8 cellular contexts compared by ENCODE assay signal in genomic region chr10:34319197-34319846, GRCh38.
DNase-seq lines count a peak whose midpoint lies in the region; ATAC-seq and TF ChIP-seq lines count a peak whose summit lies in the region.

No MANE protein-coding gene starts in this region.

- ATAC-seq in lung (ENCODE audit: insufficient read depth, low FRiP score) (peak; percentile 80), GM19023 (IDR thresholded peaks at IDR 0.05; ENCODE audit: unreplicated experiment) (no peak), HG02852 (IDR thresholded peaks at IDR 0.05; ENCODE audit: unreplicated experiment) (no peak)

- no peaks in the 10 kb centered on the region for H3K27me3 ChIP-seq in lung (ENCODE audit: control insufficient read depth, insufficient read depth)

- no TSS peak for BruUV-seq in Calu3 (replicated peaks; lab: Mats Ljungman, UMichigan)

- CTCF ChIA-PET in Calu3 (lab: Charles Lee): interaction anchor here (1.0 kb wide), 1 partner anchor 319 kb away, joined by 3 read pairs; no protein-coding TSS in a partner anchor

- DNase-seq in Calu3 (peak; percentile 58), NCI-H1436 (lab: John Stamatoyannopoulos, UW) (peak; percentile 89), amniotic epithelial cell (ENCODE audit: low read depth) (peak; percentile 98), lung (ENCODE audit: low spot score) (peak; percentile 80)
- DNase-seq in activated CD4-positive, alpha-beta T cell treated with anti-CD3 and anti-CD28 coated beads, Interleukin-2, amount 50 U/mL, for 48 hours: no peak
- no peak for DNase-seq in stimulated activated CD4-positive, alpha-beta T cell treated with anti-CD3 and anti-CD28 coated beads, Interleukin-2, amount 100 ng/mL, for 48 hours

- H3K4me3 ChIP-seq in lung: no peak overlapping the region

- H3K4me1 Mint-ChIP-seq in Calu3 (ENCODE audit: low read depth, unreplicated experiment): peaks cover 33% of the 10 kb centered on the region

- peaks cover 8% of the 10 kb centered on the region for H3K36me3 Mint-ChIP-seq in Calu3 (ENCODE audit: insufficient read depth, unreplicated experiment)

- no peaks in the 10 kb centered on the region for H3K27me3 Mint-ChIP-seq in Calu3 (ENCODE audit: unreplicated experiment)

- peaks cover 3 to 5% of the 10 kb centered on the region in 2 donors for H3K36me3 ChIP-seq in lung (ENCODE audit: control insufficient read depth in 2 of 2, insufficient read depth in 2 of 2, low read length in 2 of 2)

- H3K27ac ChIP-seq in lung (ENCODE audit: low read depth in 1 of 2, low read length in 1 of 2): peak overlapping the region in 1 of 2 donors; percentile 13

- H3K27ac Mint-ChIP-seq in Calu3 (ENCODE audit: unreplicated experiment): peak overlapping the region; percentile 75

- no peaks in the 10 kb centered on the region for H3K9me3 Mint-ChIP-seq in Calu3 (ENCODE audit: low read depth, unreplicated experiment)

- H3K4me3 Mint-ChIP-seq in Calu3 (ENCODE audit: low read depth, unreplicated experiment): no peak overlapping the region

- intact Hi-C loops in Calu3 (cut with micrococcal nuclease; ENCODE audit: unreplicated experiment): no loop called here

- WGBS in lung, 2 donors: 54 to 70% methylated on average over 6 of the region's 6 CpGs

- TF ChIP-seq CTCF in Calu3 (IDR thresholded peaks at IDR 0.05; ENCODE audit: unreplicated experiment): no peak
- no peak for TF ChIP-seq CTCF in lung (IDR thresholded peaks at IDR 0.05; ENCODE audit: control extremely low read depth, extremely low read depth)

- H3K4me1 ChIP-seq in lung (ENCODE audit: control insufficient read depth in 2 of 2, insufficient read depth in 2 of 2, low read length in 2 of 2): peaks cover 0 to 9% of the 10 kb centered on the region in 2 donors

- H3K9me3 ChIP-seq in lung (ENCODE audit: control insufficient read depth in 2 of 2, insufficient read depth in 1 of 2, low read length in 1 of 2): no peaks in the 10 kb centered on the region

Comparison
In these comparisons a context has a peak if more than half of its experiments do, and no peak if none do; other contexts are left out.
1. DNase-seq: peak in Calu3 (single experiment), NCI-H1436 (single experiment), amniotic epithelial cell (single experiment) and lung (single experiment); none in activated CD4-positive, alpha-beta T cell treated with anti-CD3 and anti-CD28 coated beads, Interleukin-2, amount 50 U/mL, for 48 hours (0 of 2) and stimulated activated CD4-positive, alpha-beta T cell treated with anti-CD3 and anti-CD28 coated beads, Interleukin-2, amount 100 ng/mL, for 48 hours (0 of 2).